In genomic region chr4:13567125-13567524, GRCh38 we compare ENCODE assay signal across 34 cellular contexts. TPM values are rescaled to one million over a fixed set of nuclear protein-coding genes. Genes with fewer than 3 reads are reported as not detected.
"Had no signal": no experiment of that assay in that cellular context is flagged by ENCODE, and none has a peak within 500 bp of the region (broad histone marks: within the 10 kb centered on the region; RNA-seq: fewer than 3 reads in every experiment).

No MANE protein-coding gene starts in this region.

- H3K9me3 ChIP-seq: adrenal gland, ascending aorta, esophagus muscularis mucosa, gastrocnemius medialis had no signal

- H3K27ac ChIP-seq: adrenal gland, ascending aorta, brain microvascular endothelial cell, coronary artery, dorsolateral prefrontal cortex, esophagus muscularis mucosa, foreskin keratinocyte, gastrocnemius medialis, heart left ventricle, WERI-Rb-1 had no signal

- FAIRE-seq: bronchial epithelial cell had no signal

- H3K4me1 Mint-ChIP-seq: activated B cell treated with CpG ODN at 0.5 μM for 24 hours; activated naive CD4-positive, alpha-beta T cell treated with anti-CD3 and anti-CD28 coated beads, Interleukin-2, amount 50 U/mL, for 24 hours; activated naive CD8-positive, alpha-beta T cell treated with anti-CD3 and anti-CD28 coated beads for 36 hours; activated naive CD8-positive, alpha-beta T cell treated with anti-CD3 and anti-CD28 coated beads, Interleukin-2, amount 50 U/mL, for 24 hours; activated T-helper 17 cell treated with anti-CD3 and anti-CD28 coated beads, Interleukin-2, amount 50 U/mL, for 72 hours; endodermal cell; T-helper 17 cell had no signal

- H3K27me3 ChIP-seq: adrenal gland, ascending aorta, brain microvascular endothelial cell, dorsolateral prefrontal cortex, esophagus muscularis mucosa, foreskin keratinocyte, gastrocnemius medialis, heart left ventricle had no signal

- H3K27ac Mint-ChIP-seq: activated B cell treated with CpG ODN at 0.5 μM for 24 hours; activated CD8-positive, alpha-beta T cell treated with anti-CD3 and anti-CD28 coated beads for 36 hours; activated naive CD4-positive, alpha-beta T cell treated with anti-CD3 and anti-CD28 coated beads for 36 hours; activated naive CD4-positive, alpha-beta T cell treated with anti-CD3 and anti-CD28 coated beads, Interleukin-2, amount 50 U/mL, for 24 hours; activated naive CD8-positive, alpha-beta T cell treated with anti-CD3 and anti-CD28 coated beads for 36 hours; activated naive CD8-positive, alpha-beta T cell treated with anti-CD3 and anti-CD28 coated beads, Interleukin-2, amount 50 U/mL, for 24 hours; activated T-helper 17 cell treated with anti-CD3 and anti-CD28 coated beads, Interleukin-2, amount 50 U/mL, for 72 hours; dendritic cell treated with granulocyte-macrophage colony-stimulating factor and Interleukin-4, amounts not matched to agents 40 ng/mL and 50 ng/mL, for 4 days; endodermal cell; T-helper 17 cell; T-helper 2 cell treated with Interferon-gamma antibody and Interleukin-4, amounts not matched to agents 5 μg/mL and 100 μg/mL, for 36 hours had no signal

- H3K4me3 ChIP-seq: adrenal gland, ascending aorta, coronary artery, dorsolateral prefrontal cortex, esophagus muscularis mucosa, gastrocnemius medialis, heart left ventricle had no signal

- H3K4me3 Mint-ChIP-seq: activated B cell treated with CpG ODN at 0.5 μM for 24 hours; activated CD8-positive, alpha-beta T cell treated with anti-CD3 and anti-CD28 coated beads for 36 hours; activated naive CD4-positive, alpha-beta T cell treated with anti-CD3 and anti-CD28 coated beads for 36 hours; activated naive CD4-positive, alpha-beta T cell treated with anti-CD3 and anti-CD28 coated beads, Interleukin-2, amount 50 U/mL, for 24 hours; activated naive CD8-positive, alpha-beta T cell treated with anti-CD3 and anti-CD28 coated beads for 36 hours; activated naive CD8-positive, alpha-beta T cell treated with anti-CD3 and anti-CD28 coated beads, Interleukin-2, amount 50 U/mL, for 24 hours; activated T-cell treated with anti-CD3 and anti-CD28 coated beads, Interleukin-2, amount 50 U/mL, for 4 hours; activated T-helper 17 cell treated with anti-CD3 and anti-CD28 coated beads, Interleukin-2, amount 50 U/mL, for 72 hours; central memory CD8-positive, alpha-beta T cell; dendritic cell treated with granulocyte-macrophage colony-stimulating factor and Interleukin-4, amounts not matched to agents 40 ng/mL and 50 ng/mL, for 4 days; endodermal cell; T-helper 17 cell; T-helper 2 cell treated with Interferon-gamma antibody and Interleukin-4, amounts not matched to agents 5 μg/mL and 100 μg/mL, for 36 hours had no signal

- DNase-seq: activated B cell treated with CpG ODN at 0.5 μM for 24 hours; activated CD4-positive, alpha-beta T cell treated with anti-CD3 and anti-CD28 coated beads for 48 hours; activated CD4-positive, alpha-beta T cell treated with anti-CD3 and anti-CD28 coated beads, Interleukin-2, amount 50 U/mL, for 1 hour; activated CD4-positive, alpha-beta T cell treated with anti-CD3 and anti-CD28 coated beads, Interleukin-2, amount 50 U/mL, for 48 hours; activated CD8-positive, alpha-beta memory T cell treated with anti-CD3 and anti-CD28 coated beads for 24 hours; activated CD8-positive, alpha-beta T cell treated with anti-CD3 and anti-CD28 coated beads for 36 hours; activated effector memory CD4-positive, alpha-beta T cell treated with Interleukin-2 at 50 U/mL for 16 hours; activated naive CD4-positive, alpha-beta T cell treated with anti-CD3 and anti-CD28 coated beads for 36 hours; activated naive CD8-positive, alpha-beta T cell treated with anti-CD3 and anti-CD28 coated beads for 36 hours; activated naive CD8-positive, alpha-beta T cell treated with anti-CD3 and anti-CD28 coated beads, Interleukin-2, amount 50 U/mL, for 24 hours; activated T-cell treated with anti-CD3 and anti-CD28 coated beads, Interleukin-2, amount 50 U/mL, for 4 hours; adrenal gland; brain microvascular endothelial cell; dorsolateral prefrontal cortex; effector memory CD4-positive, alpha-beta T cell; endodermal cell; erythroblast; foreskin keratinocyte; gastrocnemius medialis; glutamatergic neuron; heart left ventricle; T-helper 17 cell; T1000; WERI-Rb-1 had no signal

- H3K9me3 Mint-ChIP-seq: activated B cell treated with CpG ODN at 0.5 μM for 24 hours; activated CD8-positive, alpha-beta T cell treated with anti-CD3 and anti-CD28 coated beads for 36 hours; activated naive CD4-positive, alpha-beta T cell treated with anti-CD3 and anti-CD28 coated beads for 36 hours; activated naive CD4-positive, alpha-beta T cell treated with anti-CD3 and anti-CD28 coated beads, Interleukin-2, amount 50 U/mL, for 24 hours; activated naive CD8-positive, alpha-beta T cell treated with anti-CD3 and anti-CD28 coated beads for 36 hours; activated naive CD8-positive, alpha-beta T cell treated with anti-CD3 and anti-CD28 coated beads, Interleukin-2, amount 50 U/mL, for 24 hours; activated T-cell treated with anti-CD3 and anti-CD28 coated beads, Interleukin-2, amount 50 U/mL, for 4 hours; activated T-helper 17 cell treated with anti-CD3 and anti-CD28 coated beads, Interleukin-2, amount 50 U/mL, for 72 hours; central memory CD8-positive, alpha-beta T cell; dendritic cell treated with granulocyte-macrophage colony-stimulating factor and Interleukin-4, amounts not matched to agents 40 ng/mL and 50 ng/mL, for 4 days; endodermal cell; T-helper 2 cell treated with Interferon-gamma antibody and Interleukin-4, amounts not matched to agents 5 μg/mL and 100 μg/mL, for 36 hours had no signal

- H3K27me3 Mint-ChIP-seq: activated B cell treated with CpG ODN at 0.5 μM for 24 hours; activated CD8-positive, alpha-beta T cell treated with anti-CD3 and anti-CD28 coated beads for 36 hours; activated naive CD4-positive, alpha-beta T cell treated with anti-CD3 and anti-CD28 coated beads, Interleukin-2, amount 50 U/mL, for 24 hours; activated naive CD8-positive, alpha-beta T cell treated with anti-CD3 and anti-CD28 coated beads for 36 hours; activated naive CD8-positive, alpha-beta T cell treated with anti-CD3 and anti-CD28 coated beads, Interleukin-2, amount 50 U/mL, for 24 hours; activated T-helper 17 cell treated with anti-CD3 and anti-CD28 coated beads, Interleukin-2, amount 50 U/mL, for 72 hours; central memory CD8-positive, alpha-beta T cell; dendritic cell treated with granulocyte-macrophage colony-stimulating factor and Interleukin-4, amounts not matched to agents 40 ng/mL and 50 ng/mL, for 4 days; T-helper 17 cell had no signal

- ATAC-seq: activated CD4-positive, CD25-positive, alpha-beta regulatory T cell treated with anti-CD3 and anti-CD28 coated beads, Interleukin-2, amount 50 U/mL, for 24 hours; activated CD8-positive, alpha-beta T cell treated with anti-CD3 and anti-CD28 coated beads for 36 hours; activated naive CD8-positive, alpha-beta T cell treated with anti-CD3 and anti-CD28 coated beads, Interleukin-2, amount 50 U/mL, for 24 hours; activated T-cell treated with anti-CD3 and anti-CD28 coated beads, Interleukin-2, amount 50 U/mL, for 4 hours; activated T-helper 17 cell treated with anti-CD3 and anti-CD28 coated beads, Interleukin-2, amount 50 U/mL, for 72 hours; foreskin keratinocyte; gastrocnemius medialis; heart left ventricle; T-helper 17 cell had no signal

- H3K4me1 ChIP-seq: adrenal gland, ascending aorta, esophagus muscularis mucosa, foreskin keratinocyte, gastrocnemius medialis, heart left ventricle had no signal

RNA-seq across cellular contexts. Expression of gene NKX3-2, which starts 22.8 kb away (rescaled TPM):
- total RNA-seq: activated B cell treated with CpG ODN at 0.5 μM for 24 hours; activated CD8-positive, alpha-beta T cell treated with anti-CD3 and anti-CD28 coated beads for 36 hours; activated naive CD4-positive, alpha-beta T cell treated with anti-CD3 and anti-CD28 coated beads for 36 hours; activated naive CD8-positive, alpha-beta T cell treated with anti-CD3 and anti-CD28 coated beads for 36 hours; activated T-cell treated with anti-CD3 and anti-CD28 coated beads, Interleukin-2, amount 50 U/mL, for 4 hours; activated T-helper 17 cell treated with anti-CD3 and anti-CD28 coated beads, Interleukin-2, amount 50 U/mL, for 72 hours; ascending aorta; dorsolateral prefrontal cortex; gastrocnemius medialis; T-helper 17 cell had no signal
- polyA plus RNA-seq: heart left ventricle had no signal
